ENCODE assay signal across 29 cellular contexts in the genomic region with DNA sequence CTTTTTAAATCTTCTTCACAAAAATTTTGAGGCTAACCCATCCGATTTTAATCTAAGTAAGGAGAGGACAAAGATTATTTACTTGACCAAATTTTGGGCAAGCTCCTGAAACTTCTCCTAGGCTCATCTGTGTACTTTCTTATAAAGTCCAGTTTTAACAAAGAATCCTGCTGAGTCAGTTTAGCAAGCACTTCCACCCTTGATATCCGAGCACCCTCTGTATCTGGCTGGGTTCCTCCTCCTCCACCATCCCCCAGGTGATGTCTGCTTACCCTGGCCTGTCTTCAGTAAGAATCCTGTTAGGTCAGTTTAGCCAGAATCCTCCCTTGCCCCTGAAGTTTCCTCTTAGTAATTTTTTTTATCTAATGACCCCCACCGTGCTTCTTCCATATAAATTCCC.
DNase-seq lines count a peak whose midpoint lies in the region; ATAC-seq, FAIRE-seq and TF ChIP-seq lines count a peak whose summit lies in the region.
"Had no signal": no experiment of that assay in that cellular context is flagged by ENCODE, and none has a peak within 500 bp of the region (broad histone marks: within the 10 kb centered on the region; RNA-seq: fewer than 3 reads in every experiment).

No MANE protein-coding gene starts in this region.

- CTCF ChIA-PET in Caco-2 (lab: Charles Lee): interaction anchor here (0.6 kb wide), 1 partner anchor 19 kb away, joined by 3 read pairs; no protein-coding TSS in a partner anchor
- CTCF ChIA-PET in IMR-90 (lab: Yijun Ruan, JAX): interaction anchor here (0.6 kb wide), 1 partner anchor 38 kb away, joined by 3 read pairs; no protein-coding TSS in a partner anchor
- CTCF ChIA-PET in K562 (lab: Yijun Ruan, JAX; ENCODE audit: low intra/inter-chr PET ratio): no interaction called here
- CTCF ChIA-PET in A673 (lab: Charles Lee): no interaction called here

- no peak overlapping the region for H2BK20ac ChIP-seq in IMR-90 (ENCODE audit: low read depth, low read length)

- H3K36me3 Mint-ChIP-seq in Caco-2 (ENCODE audit: insufficient read depth, unreplicated experiment) (no peaks in the 10 kb centered on the region), neural crest cell (ENCODE audit: low read depth) (no peaks in the 10 kb centered on the region), chondrocyte (ENCODE audit: low read depth) (no peaks in the 10 kb centered on the region)
- H3K36me3 Mint-ChIP-seq: activated naive CD8-positive, alpha-beta T cell had no signal

- 71% methylated on average over 1 of the region's 3 CpGs; no CpG with 5 or more reads in 1 of the 2 experiments for WGBS in IMR-90 (ENCODE audit: extremely low coverage in 2 of 2, insufficient read length in 1 of 2), 2 experiments
- WGBS in K562 (ENCODE audit: insufficient coverage, low coverage, missing lambda C conversion rate): 8% methylated on average over 3 of the region's 3 CpGs

- 0 out of 2 replicates have a peak overlapping the region, but pooled peaks have one; percentile 51 for H4K91ac ChIP-seq in IMR-90 (ENCODE audit: insufficient read depth, low read depth, low read length)

- TF ChIP-seq RAD21 in IMR-90 (IDR thresholded peaks at IDR 0.05; ENCODE audit: low read length) (no peak), K562 (CRISPR knock-in tag; conservative IDR thresholded peaks at IDR 0.05 in 1 of 2, IDR thresholded peaks at IDR 0.05 in 1 of 2) (no peak)

- H3K27ac ChIP-seq in IMR-90 (ENCODE audit: insufficient read depth, low read length) (no peak overlapping the region), K562 (ENCODE audit: extremely low read depth, low read depth, low read length) (no peak overlapping the region), A673 (ENCODE audit: low read depth, low read length, poor library complexity, severe bottlenecking) (no peak overlapping the region)
- H3K27ac ChIP-seq: BLaER1 treated with 17β-estradiol and CSF1 and Interleukin-3, amounts not matched to agents 10 nM and 100 nM; gastroesophageal sphincter; GM23248; hepatocyte; lower lobe of right lung; parathyroid adenoma had no signal

- no peaks in the 10 kb centered on the region for H3K79me1 ChIP-seq in IMR-90 (ENCODE audit: low read depth in 1 of 2, low read length in 2 of 2)

- POLR2A ChIA-PET in Caco-2 (lab: Charles Lee) (no interaction called here), IMR-90 (lab: Charles Lee; ENCODE audit: unreplicated experiment) (no interaction called here), K562 (lab: Yijun Ruan, JAX) (interaction anchor here (1.0 kb wide), 1 partner anchor 9 kb away, joined by 4 read pairs; no protein-coding TSS in a partner anchor), A673 (lab: Charles Lee; ENCODE audit: low non-redundant PET) (no interaction called here)

- H3K14ac ChIP-seq in IMR-90 (replicated peaks; ENCODE audit: low read depth, low read length): no peak overlapping the region; the same call in 1 of the 2 replicates

- H3K4me1 Mint-ChIP-seq in Caco-2 (ENCODE audit: low read depth, unreplicated experiment): peaks cover 33% of the 10 kb centered on the region
- peaks cover 56% of the 10 kb centered on the region for H3K4me1 Mint-ChIP-seq in neural crest cell
- peaks cover 14% of the 10 kb centered on the region for H3K4me1 Mint-ChIP-seq in chondrocyte (ENCODE audit: low read depth)

- no peak overlapping the region for H2BK5ac ChIP-seq in IMR-90 (ENCODE audit: low read depth, low read length, poor library complexity, severe bottlenecking)

- H3K36me3 ChIP-seq in Caco-2 (ENCODE audit: control insufficient read depth, insufficient read depth, low read length) (no peaks in the 10 kb centered on the region), IMR-90 (ENCODE audit: control insufficient read depth, insufficient read depth, low read length) (no peaks in the 10 kb centered on the region), K562 (ENCODE audit: control insufficient read depth, insufficient read depth, low read length) (no peaks in the 10 kb centered on the region), A673 (ENCODE audit: insufficient read depth, low read length, poor library complexity, severe bottlenecking) (no peaks in the 10 kb centered on the region)
- H3K36me3 ChIP-seq: BLaER1 treated with 17β-estradiol and CSF1 and Interleukin-3, amounts not matched to agents 10 nM and 100 nM; gastroesophageal sphincter; lower lobe of right lung; tibial nerve had no signal

- H3K4me2 ChIP-seq in IMR-90 (ENCODE audit: low read depth, low read length) (no peak overlapping the region), K562 (ENCODE audit: insufficient read depth, low read length) (no peak overlapping the region)
- H3K4me2 ChIP-seq: hepatocyte had no signal

- no peak overlapping the region for H2AFZ ChIP-seq in IMR-90 (replicated peaks; ENCODE audit: low read length, poor library complexity)
- no peak overlapping the region for H2AFZ ChIP-seq in K562 (ENCODE audit: low read depth, low read length)
- H2AFZ ChIP-seq: hepatocyte, parathyroid adenoma had no signal

- FAIRE-seq in K562 (lab: Jason Lieb, UNC): peak; percentile 6
- FAIRE-seq: colon, HTR-8/SVneo, small intestine had no signal

- H3K79me2 ChIP-seq in K562 (ENCODE audit: control insufficient read depth, insufficient read depth, low read length): no peaks in the 10 kb centered on the region
- H3K79me2 ChIP-seq: hepatocyte, parathyroid adenoma had no signal

- no peak for ATAC-seq in IMR-90 (ENCODE audit: low read depth)
- no peak for ATAC-seq in K562
- no peak for ATAC-seq in HG03439 (IDR thresholded peaks at IDR 0.05; ENCODE audit: unreplicated experiment)
- ATAC-seq: gastroesophageal sphincter, lower lobe of right lung had no signal

- H3K9me1 ChIP-seq in IMR-90 (ENCODE audit: insufficient read depth, low read length): peaks cover 9% of the 10 kb centered on the region; the same call in 1 of the 2 replicates
- H3K9me1 ChIP-seq in K562 (ENCODE audit: control insufficient read depth, insufficient read depth, low read length): no peaks in the 10 kb centered on the region

- H3K4me1 ChIP-seq in Caco-2: peaks cover 30% of the 10 kb centered on the region
- H3K4me1 ChIP-seq in IMR-90 (ENCODE audit: control insufficient read depth, insufficient read depth, low read length): peaks cover 7% of the 10 kb centered on the region
- peaks cover 4 to 28% of the 10 kb centered on the region in 2 experiments; a peak in 4 of 5 replicates for H3K4me1 ChIP-seq in K562 (replicated peaks in 1 of 2; ENCODE audit: control insufficient read depth in 2 of 2, insufficient read depth in 2 of 2, low read length in 2 of 2)
- no peaks in the 10 kb centered on the region for H3K4me1 ChIP-seq in A673 (ENCODE audit: insufficient read depth, low read length, poor library complexity, severe bottlenecking)
- H3K4me1 ChIP-seq: gastroesophageal sphincter, parathyroid adenoma had no signal

- no peak overlapping the region for H3K4ac ChIP-seq in IMR-90 (ENCODE audit: low read depth, low read length)

- no peak overlapping the region for H2AK9ac ChIP-seq in IMR-90 (replicated peaks; ENCODE audit: low read depth, low read length, poor library complexity)

- TF ChIP-seq EP300 in K562 (IDR thresholded peaks at IDR 0.05; ENCODE audit: low read length): no peak

- peak overlapping the region; percentile 36; the same call in 1 of the 2 replicates for H2AK5ac ChIP-seq in IMR-90 (ENCODE audit: low read depth, low read length)

- H3K56ac ChIP-seq in IMR-90 (ENCODE audit: extremely low read depth, insufficient read depth, low read length): no peak overlapping the region

- H3K4me3 Mint-ChIP-seq in Caco-2 (ENCODE audit: unreplicated experiment) (peak overlapping the region; percentile 38), neural crest cell (peak overlapping the region; percentile 15), chondrocyte (ENCODE audit: unreplicated experiment) (no peak overlapping the region)
- H3K4me3 Mint-ChIP-seq: activated naive CD8-positive, alpha-beta T cell; activated T-cell treated with anti-CD3 and anti-CD28 coated beads, Interleukin-2, amount 50 U/mL, for 24 hours; HFFc6 had no signal

- no peak overlapping the region for H3K23ac ChIP-seq in IMR-90 (ENCODE audit: low read depth, low read length)

- no peaks in the 10 kb centered on the region for H3K27me3 Mint-ChIP-seq in Caco-2 (ENCODE audit: insufficient read depth, unreplicated experiment)
- H3K27me3 Mint-ChIP-seq in neural crest cell (ENCODE audit: low read depth): no peaks in the 10 kb centered on the region
- H3K27me3 Mint-ChIP-seq in chondrocyte (ENCODE audit: low read depth): peaks cover 4% of the 10 kb centered on the region
- H3K27me3 Mint-ChIP-seq: activated naive CD8-positive, alpha-beta T cell had no signal

- peak overlapping the region; percentile 28; the same call in 1 of the 2 replicates for H2BK120ac ChIP-seq in IMR-90 (ENCODE audit: low read depth, low read length)

- no peak overlapping the region for H3K9ac ChIP-seq in IMR-90 (ENCODE audit: low read depth, low read length)
- H3K9ac ChIP-seq in K562 (ENCODE audit: insufficient read depth in 1 of 2, low read depth in 2 of 2, low read length in 2 of 2): no peak overlapping the region
- H3K9ac ChIP-seq: BLaER1 treated with 17β-estradiol and CSF1 and Interleukin-3, amounts not matched to agents 10 nM and 100 nM; GM23248; parathyroid adenoma had no signal

- H4K8ac ChIP-seq in IMR-90 (ENCODE audit: low read depth in 2 of 2, low read length in 2 of 2): 0 out of 4 replicates have a peak overlapping the region, but pooled peaks of 1 of the 2 experiments have one; percentile 0

- intact Hi-C loops in Caco-2 (cut with micrococcal nuclease; ENCODE audit: unreplicated experiment) (loop anchor here (5.0 kb wide), 1 partner anchor 269 kb away; no protein-coding TSS in a partner anchor), IMR-90 (cut with micrococcal nuclease) (no loop called here), K562 (cut with micrococcal nuclease) (loop anchor here (5.0 to 10.0 kb wide), 3 partner anchors 109 to 186 kb away; partner anchors contain the start of gene PHLDA1), A673 (cut with micrococcal nuclease; ENCODE audit: unreplicated experiment) (no loop called here)

- dilution Hi-C loops in IMR-90 (cut with HindIII; ENCODE audit: low sequenced_read_pairs, unreplicated experiment): no loop called here

- TF ChIP-seq CTCF in Caco-2 (IDR thresholded peaks at IDR 0.05; ENCODE audit: insufficient read depth in 1 of 2, low read depth in 1 of 2, low read length in 1 of 2, severe bottlenecking in 1 of 2, unreplicated experiment in 1 of 2) (no peak), IMR-90 (conservative IDR thresholded peaks at IDR 0.05; ENCODE audit: low read depth, low read length) (no peak), K562 (IDR thresholded peaks at IDR 0.05 in 2 of 3, conservative IDR thresholded peaks at IDR 0.05 in 1 of 3; ENCODE audit: insufficient read depth in 2 of 3, low read depth in 1 of 3, low read length in 3 of 3) (no peak), neural crest cell (conservative IDR thresholded peaks at IDR 0.05) (no peak), chondrocyte (IDR thresholded peaks at IDR 0.05) (no peak), A673 (conservative IDR thresholded peaks at IDR 0.05; ENCODE audit: low read depth, low read length) (no peak)

- TF ChIP-seq POLR2A in IMR-90 (IDR thresholded peaks at IDR 0.05; ENCODE audit: low read depth, low read length) (no peak), K562 (conservative IDR thresholded peaks at IDR 0.05) (no peak)

- H4K20me1 ChIP-seq in IMR-90 (ENCODE audit: insufficient read depth, low read length): no peaks in the 10 kb centered on the region
- H4K20me1 ChIP-seq in K562 (replicated peaks; ENCODE audit: control insufficient read depth, insufficient read depth, low read length): no peaks in the 10 kb centered on the region; the same call in 1 of the 2 replicates
- H4K20me1 ChIP-seq: BLaER1 treated with 17β-estradiol and CSF1 and Interleukin-3, amounts not matched to agents 10 nM and 100 nM had no signal

- DNase-seq in Caco-2 (peak; percentile 40 to 60), IMR-90 (no peak), K562 (ENCODE audit: extremely low read depth in 1 of 4, low spot score in 3 of 4) (peak in 1 of 4 experiments; percentile 38), neural crest cell (ENCODE audit: low read depth, low spot score) (no peak), chondrocyte (ENCODE audit: low spot score) (no peak), EL (no peak), A673 (ENCODE audit: low spot score) (no peak)
- DNase-seq: activated CD4-positive, CD25-positive, alpha-beta regulatory T cell; activated effector memory CD4-positive, alpha-beta T cell treated with anti-CD3 and anti-CD28 coated beads, Interleukin-2, amount 50 U/mL, for 16 hours; activated T-cell treated with anti-CD3 and anti-CD28 coated beads, Interleukin-2, amount 50 U/mL, for 24 hours; DND-41; GM23248; HFFc6; KBM-7; lower lobe of right lung; NCI-H1105 treated with DMSO at 0.1 percent for 48 hours; NCI-H1930; NCI-H748 treated with DMSO at 0.1 percent for 48 hours; RPMI8226; small intestine had no signal

- H3K27me3 ChIP-seq in Caco-2 (replicated peaks; ENCODE audit: control insufficient read depth, insufficient read depth, low read length): no peaks in the 10 kb centered on the region
- no peaks in the 10 kb centered on the region for H3K27me3 ChIP-seq in IMR-90 (ENCODE audit: control insufficient read depth, insufficient read depth, low read length)
- H3K27me3 ChIP-seq in K562 (ENCODE audit: control insufficient read depth in 2 of 2, insufficient read depth in 2 of 2, low read length in 2 of 2): no peaks in the 10 kb centered on the region; a peak in 1 of 5 replicates
- H3K27me3 ChIP-seq in A673 (replicated peaks; ENCODE audit: insufficient read depth, low read depth, low read length, poor library complexity): no peaks in the 10 kb centered on the region
- H3K27me3 ChIP-seq: BLaER1 treated with 17β-estradiol and CSF1 and Interleukin-3, amounts not matched to agents 10 nM and 100 nM; gastroesophageal sphincter; hepatocyte; tibial nerve had no signal

- H3K4me3 ChIP-seq in Caco-2 (ENCODE audit: low read depth, low read length) (no peak overlapping the region), IMR-90 (ENCODE audit: insufficient read depth, low read depth, low read length) (no peak overlapping the region), K562 (no peak overlapping the region), A673 (ENCODE audit: low read depth, low read length, poor library complexity, severe bottlenecking) (no peak overlapping the region)
- H3K4me3 ChIP-seq: BLaER1 treated with 17β-estradiol and CSF1 and Interleukin-3, amounts not matched to agents 10 nM and 100 nM; gastroesophageal sphincter; GM23248; hepatocyte; lower lobe of right lung; tibial nerve had no signal

- no peak overlapping the region; the same call in none of the 2 replicates for H4K5ac ChIP-seq in IMR-90 (ENCODE audit: low read depth, low read length)

- peak overlapping the region; percentile 30; the same call in 1 of the 3 replicates for H2BK15ac ChIP-seq in IMR-90 (ENCODE audit: low read depth, low read length)

- BruUV-seq in Caco-2 (replicated peaks; lab: Mats Ljungman, UMichigan) (no TSS peak), IMR-90 (replicated peaks; lab: Mats Ljungman, UMichigan) (no TSS peak), K562 (replicated peaks; lab: Mats Ljungman, UMichigan) (no TSS peak), A673 (replicated peaks; lab: Mats Ljungman, UMichigan) (no TSS peak)

- H3K18ac ChIP-seq in IMR-90 (ENCODE audit: low read depth, low read length): no peak overlapping the region

- H3K27ac Mint-ChIP-seq in Caco-2 (ENCODE audit: unreplicated experiment) (peak overlapping the region; percentile 74), neural crest cell (ENCODE audit: unreplicated experiment) (peak overlapping the region; percentile 59), chondrocyte (ENCODE audit: unreplicated experiment) (no peak overlapping the region)
- H3K27ac Mint-ChIP-seq: activated naive CD8-positive, alpha-beta T cell; activated T-cell treated with anti-CD3 and anti-CD28 coated beads, Interleukin-2, amount 50 U/mL, for 24 hours; HFFc6 had no signal

- H3K9me3 Mint-ChIP-seq in Caco-2 (ENCODE audit: unreplicated experiment): no peaks in the 10 kb centered on the region
- no peaks in the 10 kb centered on the region for H3K9me3 Mint-ChIP-seq in neural crest cell
- H3K9me3 Mint-ChIP-seq in chondrocyte (ENCODE audit: low read depth): no peaks in the 10 kb centered on the region
- H3K9me3 Mint-ChIP-seq: activated T-cell treated with anti-CD3 and anti-CD28 coated beads, Interleukin-2, amount 50 U/mL, for 24 hours; HFFc6 had no signal

- H3K9me3 ChIP-seq in Caco-2: no peaks in the 10 kb centered on the region
- H3K9me3 ChIP-seq in IMR-90 (ENCODE audit: control insufficient read depth, insufficient read depth, low read length): no peaks in the 10 kb centered on the region
- H3K9me3 ChIP-seq in K562 (replicated peaks; ENCODE audit: control insufficient read depth, insufficient read depth, low read depth, low read length): no peaks in the 10 kb centered on the region
- H3K9me3 ChIP-seq in A673 (ENCODE audit: low read depth, low read length, poor library complexity, severe bottlenecking): no peaks in the 10 kb centered on the region
- H3K9me3 ChIP-seq: BLaER1 treated with 17β-estradiol and CSF1 and Interleukin-3, amounts not matched to agents 10 nM and 100 nM; gastroesophageal sphincter; lower lobe of right lung; tibial nerve had no signal

- in situ Hi-C loops in IMR-90 (cut with MboI; ENCODE audit: low sequenced_read_pairs) (no loop called here), K562 (cut with MboI) (no loop called here)

Comparison
In these comparisons a context has a peak if more than half of its experiments do, and no peak if none do; other contexts are left out.
1. DNase-seq: peak in Caco-2 (2 of 2); none in IMR-90 (single experiment), neural crest cell (single experiment), chondrocyte (single experiment), EL (single experiment) and A673 (single experiment).
2. CTCF ChIA-PET loops: an anchor here in Caco-2 (0.6 kb wide) and IMR-90 (0.6 kb wide); none called in K562 and A673.
3. intact Hi-C loops: an anchor here in Caco-2 (5.0 kb wide) and K562 (5.0 to 10.0 kb wide); none called in IMR-90 and A673.